In the genomic region with DNA sequence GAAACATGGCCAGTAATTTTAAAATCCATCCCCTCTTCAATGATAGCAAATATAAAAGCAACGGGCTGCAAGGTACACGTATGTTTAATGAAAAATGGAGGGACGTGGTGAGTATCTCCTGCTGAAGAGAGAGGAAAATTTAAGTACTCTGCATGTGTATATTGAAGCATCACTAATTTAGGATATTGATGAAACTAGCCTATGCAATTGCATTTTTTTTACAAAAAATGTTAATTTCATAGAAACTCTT, we compare ENCODE assay signal across 8 cellular contexts. TPM values are rescaled to one million over a fixed set of nuclear protein-coding genes. Genes with fewer than 3 reads are reported as not detected.
DNase-seq lines count a peak whose midpoint lies in the region; ATAC-seq and TF ChIP-seq lines count a peak whose summit lies in the region.

No MANE protein-coding gene starts in this region.

- H3K9ac ChIP-seq in DND-41 (ENCODE audit: low read depth, low read length), result peak overlapping the region; percentile 94

- DNase-seq in DND-41 (no peak), Panc1 (ENCODE audit: low read depth, low spot score) (no peak), fibroblast of pulmonary artery (ENCODE audit: low read depth) (no peak), psoas muscle (no peak), SKM-1 treated with dmso at 0.1 percent for 144 hours (lab: John Stamatoyannopoulos, UW; ENCODE audit: unreplicated experiment) (no peak), cerebellar cortex (ENCODE audit: low spot score) (no peak)
- DNase-seq in activated naive CD4-positive, alpha-beta T cell treated with anti-CD3 and anti-CD28 coated beads, Interleukin-2, amount 50 U/mL, for 16 hours, result no peak

- peak overlapping the region; percentile 94 for H2AFZ ChIP-seq in DND-41 (ENCODE audit: low read depth, low read length)

- H3K4me2 ChIP-seq in DND-41 (ENCODE audit: insufficient read depth, low read length), result peak overlapping the region; percentile 89

- BruUV-seq in Panc1 (replicated peaks; lab: Mats Ljungman, UMichigan), result no TSS peak

- in situ Hi-C loops in Panc1 (cut with HindIII; ENCODE audit: low pct_unique_long_range_greater_than_20kb, low sequenced_read_pairs), result no loop called here

- TF ChIP-seq CTCF in DND-41 (IDR thresholded peaks at IDR 0.05; ENCODE audit: borderline replicate concordance, extremely low read depth, low read length, poor library complexity, severe bottlenecking) (no peak), Panc1 (IDR thresholded peaks at IDR 0.05) (no peak), fibroblast of pulmonary artery (IDR thresholded peaks at IDR 0.05; ENCODE audit: low read length, missing control alignments) (no peak), psoas muscle (IDR thresholded peaks at IDR 0.05) (no peak)

- H3K4me3 ChIP-seq in DND-41 (ENCODE audit: low read depth in 1 of 2, low read length in 2 of 2), result peak overlapping the region; percentile 47 to 72; a peak in 3 of 4 replicates
- H3K4me3 ChIP-seq in Panc1 (ENCODE audit: low read depth in 2 of 2, low read length in 2 of 2), result peak overlapping the region; percentile 78
- peak overlapping the region; percentile 80 for H3K4me3 ChIP-seq in fibroblast of pulmonary artery (replicated peaks; ENCODE audit: low read depth, low read length)
- H3K4me3 ChIP-seq in psoas muscle, result peak overlapping the region; percentile 95

- ATAC-seq in DND-41 (ENCODE audit: insufficient read depth, low read depth), result no peak; the same call in 2 of the 3 replicates
- ATAC-seq in Panc1, result no peak
- ATAC-seq in psoas muscle, result no peak
- no peak for ATAC-seq in GM21576 (IDR thresholded peaks at IDR 0.05; ENCODE audit: unreplicated experiment)

- H3K27ac ChIP-seq in DND-41 (ENCODE audit: low read length), result peak overlapping the region; percentile 81
- H3K27ac ChIP-seq in Panc1 (ENCODE audit: low read length), result 0 out of 2 replicates have a peak overlapping the region, but pooled peaks have one; percentile 72
- peak overlapping the region; percentile 97 for H3K27ac ChIP-seq in psoas muscle

- H3K4me1 ChIP-seq in DND-41 (ENCODE audit: insufficient read depth, low read length) (peaks cover 35% of the 10 kb centered on the region), Panc1 (ENCODE audit: control insufficient read depth, insufficient read depth, low read length) (peaks cover 4% of the 10 kb centered on the region; the same call in 1 of the 2 replicates), psoas muscle (peaks cover 13% of the 10 kb centered on the region)

- WGBS in psoas muscle, 3 donors, result 0 to 2% (median 0%) methylated on average over 3 of the region's 3 CpGs

- H4K20me1 ChIP-seq in DND-41 (ENCODE audit: insufficient read depth, low read length), result no peaks in the 10 kb centered on the region

- CTCF ChIA-PET in Panc1 (lab: Charles Lee), result no interaction called here

- H3K9me3 ChIP-seq in DND-41 (ENCODE audit: insufficient read depth, low read length, severe bottlenecking), result no peaks in the 10 kb centered on the region
- no peaks in the 10 kb centered on the region for H3K9me3 ChIP-seq in Panc1 (ENCODE audit: control insufficient read depth, insufficient read depth, low read depth, low read length)
- H3K9me3 ChIP-seq in psoas muscle, result no peaks in the 10 kb centered on the region

- H3K79me2 ChIP-seq in DND-41 (ENCODE audit: insufficient read depth, low read length), result 0 out of 2 replicates have a peak, but pooled peaks cover 2% of the 10 kb centered on the region

- no peaks in the 10 kb centered on the region for H3K36me3 ChIP-seq in DND-41 (ENCODE audit: insufficient read depth, low read length)
- no peaks in the 10 kb centered on the region for H3K36me3 ChIP-seq in Panc1 (ENCODE audit: control insufficient read depth, insufficient read depth, low read length)
- H3K36me3 ChIP-seq in psoas muscle (ENCODE audit: insufficient read depth in 1 of 2, low read depth in 1 of 2), result no peaks in the 10 kb centered on the region

- H3K27me3 ChIP-seq in DND-41 (ENCODE audit: insufficient read depth, low read length, poor library complexity), result no peaks in the 10 kb centered on the region
- 0 out of 2 replicates have a peak, but pooled peaks cover 4% of the 10 kb centered on the region for H3K27me3 ChIP-seq in Panc1 (ENCODE audit: control insufficient read depth, insufficient read depth, low read length)
- no peaks in the 10 kb centered on the region for H3K27me3 ChIP-seq in psoas muscle (ENCODE audit: insufficient read depth in 3 of 3, low read length in 2 of 3)

- intact Hi-C loops in Panc1 (cut with micrococcal nuclease; ENCODE audit: unreplicated experiment), result no loop called here
- intact Hi-C loops in psoas muscle (cut with DNase I), result no loop called here

- POLR2A ChIA-PET in Panc1 (lab: Charles Lee), result no interaction called here

RNA-seq across cellular contexts. Expression of a gene that starts 0.4 kb away (rescaled TPM):
- 34.6 TPM for total RNA-seq in Panc1 (2021; ENCODE audit: unreplicated experiment)
- polyA plus RNA-seq in Panc1 (2012; ENCODE audit: insufficient read length), result 12.5 TPM
- total RNA-seq in psoas muscle, result 10 to 100 TPM; 42.7 to 66.7 (median 47.3) TPM
- 10 to 100 TPM in 2 of 3 donors, 1 to 10 TPM in 1; 9.3 to 38.8 (median 16.8) TPM for polyA plus RNA-seq in psoas muscle
